ENCODE assay signal across 8 cellular contexts in genomic region chr19:38004505-38005223, GRCh38.
DNase-seq lines count a peak whose midpoint lies in the region; ATAC-seq, FAIRE-seq and TF ChIP-seq lines count a peak whose summit lies in the region.

No MANE protein-coding gene starts in this region.

- ATAC-seq in GM18909 (IDR thresholded peaks at IDR 0.05; ENCODE audit: poor library complexity, unreplicated experiment) (peak; percentile 67), HG03108 (IDR thresholded peaks at IDR 0.05; ENCODE audit: unreplicated experiment) (peak; percentile 48), GM12878 (peak; percentile 87)

- SMC1A ChIA-PET in GM12878 (lab: Charles Lee; ENCODE audit: uncharacterized antibody, unreplicated experiment) = interaction anchor here (0.9 to 9.1 kb wide), 23 partner anchors 8 to 105 kb away, joined by 3 to 102 read pairs (median 11); partner anchors contain the start of genes SIPA1L3 and WDR87

- H3K9ac ChIP-seq in GM12878 (ENCODE audit: control insufficient read depth, insufficient read depth, low read length) = peak overlapping the region; percentile 73

- no peak overlapping the region for H3K27ac Mint-ChIP-seq in CD8-positive, alpha-beta memory T cell

- H3K4me2 ChIP-seq in GM12878 (ENCODE audit: control insufficient read depth, insufficient read depth) = peak overlapping the region; percentile 77

- WGBS in GM12878 (ENCODE audit: insufficient coverage, insufficient replicate concordance, low lambda C conversion rate, missing lambda C conversion rate) = 11% methylated on average over 15 of the region's 15 CpGs

- TF ChIP-seq RAD21 in GM12878 (IDR thresholded peaks at IDR 0.05; ENCODE audit: insufficient read depth, low read depth, low read length) = no peak

- H3K9me3 ChIP-seq in GM12878 (replicated peaks; ENCODE audit: control insufficient read depth, insufficient read depth, low read length) = no peaks in the 10 kb centered on the region
- no peaks in the 10 kb centered on the region for H3K9me3 ChIP-seq in CD8-positive, alpha-beta memory T cell (ENCODE audit: low read length)

- intact Hi-C loops in GM12878 (cut with micrococcal nuclease; ENCODE audit: unreplicated experiment) = loop anchor here (1.0 kb wide), 1 partner anchor 25 kb away; no protein-coding TSS in a partner anchor

- BruUV-seq in GM12878 (replicated peaks; lab: Mats Ljungman, UMichigan) = TSS peak; percentile 14

- peaks cover 6 to 8% (median 6%) of the 10 kb centered on the region in 3 donors for H3K4me1 Mint-ChIP-seq in CD8-positive, alpha-beta memory T cell

- peak overlapping the region; percentile 22; the same call in 1 of the 2 replicates for H2AFZ ChIP-seq in GM12878 (ENCODE audit: control insufficient read depth, low read depth, low read length)

- H3K9me3 Mint-ChIP-seq in CD8-positive, alpha-beta memory T cell = no peaks in the 10 kb centered on the region

- H3K27ac ChIP-seq in GM12878 (ENCODE audit: control insufficient read depth, insufficient read depth) = peak overlapping the region; percentile 89
- no peak overlapping the region for H3K27ac ChIP-seq in CD8-positive, alpha-beta memory T cell (ENCODE audit: low read depth, low read length)

- no peaks in the 10 kb centered on the region for H3K27me3 ChIP-seq in GM12878 (replicated peaks in 1 of 2; ENCODE audit: control insufficient read depth in 2 of 2, insufficient read depth in 2 of 2, low read length in 1 of 2)
- no peaks in the 10 kb centered on the region for H3K27me3 ChIP-seq in CD8-positive, alpha-beta memory T cell (ENCODE audit: insufficient read depth, low read length, poor library complexity, severe bottlenecking)

- in situ Hi-C loops in GM12878 (cut with MboI) = no loop called here

- TF ChIP-seq POLR2A in GM12878 (IDR thresholded peaks at IDR 0.05; ENCODE audit: low read depth, low read length) = peak; percentile 80

- TF ChIP-seq EP300 in GM12878 (IDR thresholded peaks at IDR 0.05; ENCODE audit: borderline replicate concordance in 1 of 2, control insufficient read depth in 1 of 2, low read depth in 2 of 2, low read length in 2 of 2) = no peak

- CTCF ChIA-PET in GM12878 (lab: Yijun Ruan, JAX) = interaction anchor here (1.1 to 3.2 kb wide), 14 partner anchors 9 to 102 kb away, joined by 3 to 16 read pairs (median 4); no protein-coding TSS in a partner anchor
- CTCF ChIA-PET in CD8-positive, alpha-beta memory T cell (lab: Charles Lee) = no interaction called here

- H3K4me3 ChIP-seq in GM12878 = peak overlapping the region; percentile 63
- H3K4me3 ChIP-seq in CD8-positive, alpha-beta memory T cell (ENCODE audit: low read length) = no peak overlapping the region

- TF ChIP-seq CTCF in GM12878 (IDR thresholded peaks at IDR 0.05 in 2 of 3, conservative IDR thresholded peaks at IDR 0.05 in 1 of 3; ENCODE audit: control insufficient read depth in 2 of 3, extremely low read depth in 1 of 3, insufficient read depth in 1 of 3, low read depth in 3 of 3, low read length in 3 of 3) = no peak

- RAD21 ChIA-PET in GM12878 (lab: Charles Lee; ENCODE audit: unreplicated experiment) = interaction anchor here (0.5 to 7.4 kb wide), 25 partner anchors 12 to 331 kb away, joined by 3 to 122 read pairs (median 7); partner anchors contain the start of genes CATSPERG, SIPA1L3 and WDR87

- DNase-seq in C1 segment of cervical spinal cord (lab: John Stamatoyannopoulos, UW) (peak; percentile 23 to 95 (median 89)), NCI-H345 treated with DMSO at 0.1 percent for 48 hours (lab: John Stamatoyannopoulos, UW; ENCODE audit: unreplicated experiment) (peak; percentile 65), GM12878 (ENCODE audit: low read depth, low spot score) (peak; percentile 95), hypothalamus (lab: John Stamatoyannopoulos, UW) (peak; percentile 30 to 97 (median 86)), putamen (ENCODE audit: low spot score) (peak; percentile 98)
- no peak for DNase-seq in CD8-positive, alpha-beta memory T cell

- H3K4me3 Mint-ChIP-seq in CD8-positive, alpha-beta memory T cell = no peak overlapping the region

- H3K36me3 ChIP-seq in GM12878 (ENCODE audit: control insufficient read depth in 2 of 2, insufficient read depth in 2 of 2, low read length in 1 of 2) = peaks cover 0 to 7% of the 10 kb centered on the region in 2 experiments; a peak in 2 of 4 replicates
- no peaks in the 10 kb centered on the region for H3K36me3 ChIP-seq in CD8-positive, alpha-beta memory T cell (ENCODE audit: insufficient read depth, low read length)

- H3K4me1 ChIP-seq in GM12878 (ENCODE audit: control insufficient read depth, insufficient read depth, low read length) = peaks cover 57% of the 10 kb centered on the region
- peaks cover 13% of the 10 kb centered on the region for H3K4me1 ChIP-seq in CD8-positive, alpha-beta memory T cell (ENCODE audit: insufficient read depth, low read length)

- peaks cover 0 to 4% (median 3%) of the 10 kb centered on the region in 3 donors for H3K36me3 Mint-ChIP-seq in CD8-positive, alpha-beta memory T cell

- peak; percentile 80 for FAIRE-seq in GM12878 (lab: Jason Lieb, UNC)

- H3K27me3 Mint-ChIP-seq in CD8-positive, alpha-beta memory T cell = no peaks in the 10 kb centered on the region

- peaks cover 67% of the 10 kb centered on the region for H3K79me2 ChIP-seq in GM12878 (ENCODE audit: control insufficient read depth, insufficient read depth, low read length)

- POLR2A ChIA-PET in GM12878 (lab: Charles Lee) = interaction anchor here (0.6 to 4.1 kb wide), 23 partner anchors 12 to 98 kb away, joined by 3 to 36 read pairs (median 5); partner anchors contain the start of genes SIPA1L3 and WDR87
- POLR2A ChIA-PET in CD8-positive, alpha-beta memory T cell (lab: Charles Lee) = no interaction called here

- H4K20me1 ChIP-seq in GM12878 (ENCODE audit: control insufficient read depth, insufficient read depth) = no peaks in the 10 kb centered on the region

TF ChIP-seq in GM12878, 131 proteins besides CTCF, POLR2A, EP300 and RAD21 (continues in another document):
- TF ChIP-seq E4F1 (IDR thresholded peaks at IDR 0.05; ENCODE audit: borderline replicate concordance, partially characterized antibody) = peak; percentile 28
- TF ChIP-seq ATF7 (IDR thresholded peaks at IDR 0.05; ENCODE audit: low read depth) = peak; percentile 96
- TF ChIP-seq CBX5 (IDR thresholded peaks at IDR 0.05; ENCODE audit: low read depth) = no peak
- TF ChIP-seq FOS (IDR thresholded peaks at IDR 0.05; ENCODE audit: borderline replicate concordance, extremely low read depth, insufficient read length) = peak; percentile 67
- no peak; the same call in 1 of the 2 replicates for TF ChIP-seq ZSCAN29 (IDR thresholded peaks at IDR 0.05)
- TF ChIP-seq USF2 (IDR thresholded peaks at IDR 0.05; ENCODE audit: borderline replicate concordance, low read depth, low read length) = peak; percentile 86
- TF ChIP-seq IRF5 (IDR thresholded peaks at IDR 0.05; ENCODE audit: borderline replicate concordance) = no peak
- peak; percentile 87 for TF ChIP-seq PML (IDR thresholded peaks at IDR 0.05; ENCODE audit: low read length)
- TF ChIP-seq NFYA (IDR thresholded peaks at IDR 0.05; ENCODE audit: borderline replicate concordance, low read depth, low read length) = peak; percentile 85

Comparison
In these comparisons a context has a peak if more than half of its experiments do, and no peak if none do; other contexts are left out.
1. DNase-seq: peak in C1 segment of cervical spinal cord (14 of 14), NCI-H345 treated with DMSO at 0.1 percent for 48 hours (single experiment), GM12878 (single experiment), hypothalamus (51 of 51) and putamen (single experiment); none in CD8-positive, alpha-beta memory T cell (0 of 5).
2. Peak in every context shown above with its lines, with median percentiles within 50 percentile points of each other: ATAC-seq.